Comparison of ENCODE assay signal across 34 cellular contexts in the genomic region with DNA sequence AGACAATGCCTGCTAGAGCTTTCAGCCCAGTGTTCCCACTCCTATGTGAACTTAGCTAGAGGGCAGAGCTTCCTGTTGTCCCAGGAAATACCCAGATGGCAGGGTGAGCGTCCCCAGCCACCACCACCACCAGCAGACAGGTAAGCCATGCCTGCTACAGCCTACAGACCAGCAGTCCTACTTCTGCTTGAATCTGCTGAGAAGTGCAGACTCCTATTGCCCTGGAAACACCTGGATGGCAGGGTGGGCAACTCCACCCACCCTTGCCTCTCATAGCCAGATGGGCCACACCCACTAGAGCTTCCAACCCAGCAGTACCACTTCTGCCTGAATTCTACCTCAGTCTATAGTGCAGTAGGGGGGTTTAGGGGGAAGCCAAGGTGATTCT.
"Had no signal": no experiment of that assay in that cellular context is flagged by ENCODE, and none has a peak within 500 bp of the region (broad histone marks: within the 10 kb centered on the region; RNA-seq: fewer than 3 reads in every experiment).

No MANE protein-coding gene starts in this region.

- H3K4me1 ChIP-seq: adrenal gland, gastrocnemius medialis, right lobe of liver, thyroid gland, upper lobe of left lung, vagina had no signal

- H3K79me2 ChIP-seq: hepatocyte had no signal

- H3K9me3 Mint-ChIP-seq: activated naive CD4-positive, alpha-beta T cell treated with anti-CD3 and anti-CD28 coated beads for 36 hours; activated naive CD8-positive, alpha-beta T cell treated with anti-CD3 and anti-CD28 coated beads for 36 hours; activated T-helper 1 cell treated with anti-CD3 and anti-CD28 coated beads, Interleukin-12 subunit alpha, Interleukin-12 subunit beta, Interleukin-2, Interleukin-4 antibody, amounts not matched to agents 30 ng/mL and 10 ng/mL and 1 ng/mL, durations not matched to agents 14 hours and 24 hours and 36 hours; effector memory CD8-positive, alpha-beta T cell; natural killer cell treated with Interleukin-12 subunit alpha and Interleukin-12 subunit beta and Interleukin-15 and Interleukin-18, amount 100 ng/mL, for 72 hours had no signal

- H2AFZ ChIP-seq: hepatocyte had no signal

- H3K4me3 ChIP-seq: adrenal gland, body of pancreas, cardiac muscle cell, coronary artery, dorsolateral prefrontal cortex, gastrocnemius medialis, hepatocyte, right lobe of liver, thyroid gland, upper lobe of left lung, vagina had no signal

- H3K36me3 Mint-ChIP-seq: activated CD8-positive, alpha-beta memory T cell treated with anti-CD3 and anti-CD28 coated beads, Interleukin-2, amount 10 ng/mL, durations not matched to agents 7 days and 5 days; natural killer cell treated with Interleukin-12 subunit alpha and Interleukin-12 subunit beta and Interleukin-15 and Interleukin-18, amount 100 ng/mL, for 72 hours had no signal

- ATAC-seq: activated CD4-positive, alpha-beta T cell treated with anti-CD3 and anti-CD28 coated beads for 36 hours; activated CD8-positive, alpha-beta memory T cell treated with anti-CD3 and anti-CD28 coated beads, Interleukin-2, amount 10 ng/mL, durations not matched to agents 7 days and 5 days; activated CD8-positive, alpha-beta T cell treated with anti-CD3 and anti-CD28 coated beads, Interleukin-2, amount 10 ng/mL, durations not matched to agents 7 days and 5 days; body of pancreas; effector memory CD8-positive, alpha-beta T cell; gastrocnemius medialis; left cardiac atrium; right lobe of liver; stimulated activated naive CD8-positive, alpha-beta T cell treated with anti-CD3 and anti-CD28 coated beads, Interleukin-15, amount 100 ng/mL, for 72 hours had no signal

- H3K27ac Mint-ChIP-seq: activated CD4-positive, alpha-beta T cell treated with anti-CD3 and anti-CD28 coated beads for 36 hours; activated CD8-positive, alpha-beta memory T cell treated with anti-CD3 and anti-CD28 coated beads, Interleukin-2, amount 10 ng/mL, durations not matched to agents 7 days and 5 days; activated CD8-positive, alpha-beta T cell treated with anti-CD3 and anti-CD28 coated beads, Interleukin-2, amount 10 ng/mL, durations not matched to agents 7 days and 5 days; activated naive CD4-positive, alpha-beta T cell treated with anti-CD3 and anti-CD28 coated beads for 36 hours; activated naive CD8-positive, alpha-beta T cell treated with anti-CD3 and anti-CD28 coated beads for 36 hours; activated T-helper 1 cell treated with anti-CD3 and anti-CD28 coated beads, Interleukin-12 subunit alpha, Interleukin-12 subunit beta, Interleukin-2, Interleukin-4 antibody, amounts not matched to agents 30 ng/mL and 10 ng/mL and 1 ng/mL, durations not matched to agents 14 hours and 24 hours and 36 hours; effector memory CD8-positive, alpha-beta T cell; natural killer cell treated with Interleukin-12 subunit alpha and Interleukin-12 subunit beta and Interleukin-15 and Interleukin-18, amount 100 ng/mL, for 72 hours; progenitor cell of endocrine pancreas; T-helper 2 cell treated with Interferon-gamma antibody and Interleukin-4, amounts not matched to agents 5 μg/mL and 100 μg/mL, for 36 hours had no signal

- H3K4me2 ChIP-seq: hepatocyte had no signal

- H3K27me3 Mint-ChIP-seq: activated CD4-positive, alpha-beta T cell treated with anti-CD3 and anti-CD28 coated beads for 36 hours; activated CD8-positive, alpha-beta memory T cell treated with anti-CD3 and anti-CD28 coated beads, Interleukin-2, amount 10 ng/mL, durations not matched to agents 7 days and 5 days; progenitor cell of endocrine pancreas; stimulated activated naive CD8-positive, alpha-beta T cell treated with anti-CD3 and anti-CD28 coated beads, Interleukin-15, amount 100 ng/mL, for 72 hours had no signal

- H3K27ac ChIP-seq: adrenal gland, body of pancreas, cardiac muscle cell, coronary artery, dorsolateral prefrontal cortex, gastrocnemius medialis, hepatocyte, right lobe of liver, thyroid gland, upper lobe of left lung, vagina had no signal

- H3K4me1 Mint-ChIP-seq: activated CD4-positive, alpha-beta T cell treated with anti-CD3 and anti-CD28 coated beads for 36 hours; activated CD8-positive, alpha-beta memory T cell treated with anti-CD3 and anti-CD28 coated beads, Interleukin-2, amount 10 ng/mL, durations not matched to agents 7 days and 5 days; activated naive CD8-positive, alpha-beta T cell treated with anti-CD3 and anti-CD28 coated beads for 36 hours; stimulated activated naive CD8-positive, alpha-beta T cell treated with anti-CD3 and anti-CD28 coated beads, Interleukin-15, amount 100 ng/mL, for 72 hours had no signal

- DNase-seq: activated CD4-positive, alpha-beta T cell treated with anti-CD3 and anti-CD28 coated beads for 36 hours; activated CD4-positive, CD25-positive, alpha-beta regulatory T cell; activated CD8-positive, alpha-beta memory T cell treated with anti-CD3 and anti-CD28 coated beads, Interleukin-2, amount 10 ng/mL, durations not matched to agents 7 days and 5 days; activated CD8-positive, alpha-beta T cell treated with anti-CD3 and anti-CD28 coated beads, Interleukin-2, amount 10 ng/mL, durations not matched to agents 7 days and 5 days; activated effector memory CD4-positive, alpha-beta T cell treated with anti-CD3 and anti-CD28 coated beads, Interleukin-2, amount 50 U/mL, for 16 hours; activated naive CD4-positive, alpha-beta T cell treated with anti-CD3 and anti-CD28 coated beads for 36 hours; activated naive CD8-positive, alpha-beta T cell treated with anti-CD3 and anti-CD28 coated beads for 36 hours; activated T-cell treated with anti-CD3 and anti-CD28 coated beads, Interleukin-2, amount 50 U/mL, for 1 hour; adrenal gland; aorta; dorsolateral prefrontal cortex; effector memory CD8-positive, alpha-beta T cell; erythroblast; gastrocnemius medialis; glutamatergic neuron; islet precursor cell; left cardiac atrium; mesenchymal stem cell; right lobe of liver; stimulated activated CD4-positive, alpha-beta T cell treated with anti-CD3 and anti-CD28 coated beads, Interleukin-4, amount 100 ng/mL, for 1 hour; stimulated activated naive CD8-positive, alpha-beta T cell treated with anti-CD3 and anti-CD28 coated beads, Interleukin-15, amount 100 ng/mL, for 72 hours; substantia nigra; T-helper 1 cell had no signal

- H3K4me3 Mint-ChIP-seq: activated CD4-positive, alpha-beta T cell treated with anti-CD3 and anti-CD28 coated beads for 36 hours; activated CD8-positive, alpha-beta memory T cell treated with anti-CD3 and anti-CD28 coated beads, Interleukin-2, amount 10 ng/mL, durations not matched to agents 7 days and 5 days; activated CD8-positive, alpha-beta T cell treated with anti-CD3 and anti-CD28 coated beads, Interleukin-2, amount 10 ng/mL, durations not matched to agents 7 days and 5 days; activated naive CD4-positive, alpha-beta T cell treated with anti-CD3 and anti-CD28 coated beads for 36 hours; activated naive CD8-positive, alpha-beta T cell treated with anti-CD3 and anti-CD28 coated beads for 36 hours; activated T-helper 1 cell treated with anti-CD3 and anti-CD28 coated beads, Interleukin-12 subunit alpha, Interleukin-12 subunit beta, Interleukin-2, Interleukin-4 antibody, amounts not matched to agents 30 ng/mL and 10 ng/mL and 1 ng/mL, durations not matched to agents 14 hours and 24 hours and 36 hours; effector memory CD8-positive, alpha-beta T cell; natural killer cell treated with Interleukin-12 subunit alpha and Interleukin-12 subunit beta and Interleukin-15 and Interleukin-18, amount 100 ng/mL, for 72 hours; stimulated activated naive CD8-positive, alpha-beta T cell treated with anti-CD3 and anti-CD28 coated beads, Interleukin-15, amount 100 ng/mL, for 72 hours; T-helper 2 cell treated with Interferon-gamma antibody and Interleukin-4, amounts not matched to agents 5 μg/mL and 100 μg/mL, for 36 hours had no signal

- H3K27me3 ChIP-seq: adrenal gland, body of pancreas, cardiac muscle cell, dorsolateral prefrontal cortex, gastrocnemius medialis, hepatocyte, right lobe of liver, thyroid gland, upper lobe of left lung, vagina had no signal
